In the genomic region with DNA sequence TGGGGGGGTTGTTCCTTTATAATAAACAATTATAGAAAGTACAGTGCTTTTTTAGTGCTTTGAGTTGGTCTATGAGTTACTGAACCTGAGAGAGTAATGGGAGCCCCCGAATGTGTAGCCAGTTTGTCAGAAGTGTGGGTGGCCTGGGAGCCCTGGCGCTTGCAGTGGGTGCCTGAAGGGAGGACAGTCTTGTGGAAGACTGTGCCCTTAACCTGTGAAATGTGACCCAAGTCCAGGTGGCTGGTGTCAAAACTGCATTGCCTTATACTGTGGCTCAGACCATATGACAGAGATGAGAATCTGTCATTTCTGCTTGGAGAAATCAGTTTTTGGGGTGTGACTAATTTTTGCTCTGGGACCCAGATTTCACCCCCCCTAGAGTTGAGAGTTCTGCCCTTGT, we compare ENCODE assay signal across 17 cellular contexts. TPM values are rescaled to one million over a fixed set of nuclear protein-coding genes. Genes with fewer than 3 reads are reported as not detected.
DNase-seq lines count a peak whose midpoint lies in the region; ATAC-seq and TF ChIP-seq lines count a peak whose summit lies in the region.
"Had no signal": no experiment of that assay in that cellular context is flagged by ENCODE, and none has a peak within 500 bp of the region (broad histone marks: within the 10 kb centered on the region; RNA-seq: fewer than 3 reads in every experiment).

No MANE protein-coding gene starts in this region.

- no peaks in the 10 kb centered on the region for H3K27me3 ChIP-seq in GM23338 (ENCODE audit: insufficient read depth)

- peaks cover 11% of the 10 kb centered on the region for H3K36me3 Mint-ChIP-seq in activated CD4-positive, alpha-beta memory T cell treated with anti-CD3 and anti-CD28 coated beads for 36 hours
- H3K36me3 Mint-ChIP-seq in naive B cell (peaks cover 13 to 15% of the 10 kb centered on the region in 2 donors), GM23338 (ENCODE audit: low read depth) (peaks cover 9% of the 10 kb centered on the region; the same call in 2 of the 3 replicates)

- H3K27ac Mint-ChIP-seq in activated CD4-positive, alpha-beta memory T cell treated with anti-CD3 and anti-CD28 coated beads for 36 hours = peak overlapping the region; percentile 74
- H3K27ac Mint-ChIP-seq in naive B cell = peak overlapping the region; percentile 85 to 98 (median 96)
- no peak overlapping the region for H3K27ac Mint-ChIP-seq in GM23338
- H3K27ac Mint-ChIP-seq: H9 had no signal

- POLR2A ChIA-PET in activated CD4-positive, alpha-beta memory T cell treated with anti-CD3 and anti-CD28 coated beads for 36 hours (lab: Charles Lee) = interaction anchor here (0.7 to 1.7 kb wide), 6 partner anchors 24 to 111 kb away, joined by 3 to 5 read pairs (median 4); a partner anchor contains a TSS

- peak; percentile 7 for DNase-seq in stimulated activated CD4-positive, alpha-beta T cell treated with anti-CD3 and anti-CD28 coated beads, Interleukin-1b, Interleukin-23, amount 100 ng/mL, for 48 hours
- no peak for DNase-seq in stimulated activated CD4-positive, alpha-beta T cell treated with anti-CD3 and anti-CD28 coated beads, Interleukin-12 subunit alpha, Interleukin-12 subunit beta, amount 100 ng/mL, for 4 hours
- no peak for DNase-seq in activated CD4-positive, alpha-beta memory T cell treated with anti-CD3 and anti-CD28 coated beads for 36 hours
- DNase-seq in naive B cell (no peak), COR-L47 (lab: John Stamatoyannopoulos, UW) (no peak), GM23338 (ENCODE audit: low spot score) (no peak)
- DNase-seq: activated T-cell treated with anti-CD3 and anti-CD28 coated beads for 4 hours, amniotic stem cell, GF-D8, H9, heart left ventricle, Karpas-422, mesenchymal stem cell, SHP77 treated with DMSO at 0.1 percent for 48 hours had no signal

- no peaks in the 10 kb centered on the region for H3F3A ChIP-seq in GM23338 (replicated peaks; ENCODE audit: low read depth)

- intact Hi-C loops in activated CD4-positive, alpha-beta memory T cell treated with anti-CD3 and anti-CD28 coated beads for 36 hours (cut with micrococcal nuclease) = loop anchor here (1.0 to 5.0 kb wide), 3 partner anchors 25 to 175 kb away; no protein-coding TSS in a partner anchor

- H3K4me3 Mint-ChIP-seq in activated CD4-positive, alpha-beta memory T cell treated with anti-CD3 and anti-CD28 coated beads for 36 hours = no peak overlapping the region
- peak overlapping the region in 7 of 8 donors; percentile 22 to 82 (median 48) for H3K4me3 Mint-ChIP-seq in naive B cell
- H3K4me3 Mint-ChIP-seq in GM23338 = no peak overlapping the region
- H3K4me3 Mint-ChIP-seq: H9, neural crest cell had no signal

- no peak for TF ChIP-seq CTCF in GM23338 (conservative IDR thresholded peaks at IDR 0.05; ENCODE audit: low read depth in 2 of 2)

- H3K9me2 ChIP-seq in GM23338 (ENCODE audit: insufficient read depth) = 0 out of 2 replicates have a peak, but pooled peaks cover 7% of the 10 kb centered on the region

- H3K4me2 ChIP-seq in GM23338 = no peak overlapping the region

- no peaks in the 10 kb centered on the region for H3K79me2 ChIP-seq in GM23338 (replicated peaks; ENCODE audit: insufficient read depth)

- H3K9me3 Mint-ChIP-seq in activated CD4-positive, alpha-beta memory T cell treated with anti-CD3 and anti-CD28 coated beads for 36 hours = peaks cover 15% of the 10 kb centered on the region
- H3K9me3 Mint-ChIP-seq in naive B cell = peaks cover 5 to 17% (median 9%) of the 10 kb centered on the region in 7 donors
- H3K9me3 Mint-ChIP-seq in GM23338 = peaks cover 19% of the 10 kb centered on the region

- no peak overlapping the region for H2AFZ ChIP-seq in GM23338

- no peaks in the 10 kb centered on the region for H3K4me1 ChIP-seq in GM23338 (ENCODE audit: insufficient read depth)

- H3K27ac ChIP-seq in GM23338 (ENCODE audit: low read depth) = no peak overlapping the region
- H3K27ac ChIP-seq: heart left ventricle had no signal

- no peaks in the 10 kb centered on the region for H3K27me3 Mint-ChIP-seq in activated CD4-positive, alpha-beta memory T cell treated with anti-CD3 and anti-CD28 coated beads for 36 hours
- no peaks in the 10 kb centered on the region for H3K27me3 Mint-ChIP-seq in naive B cell
- peaks cover 13% of the 10 kb centered on the region for H3K27me3 Mint-ChIP-seq in GM23338 (ENCODE audit: insufficient read depth, low read depth, poor library complexity)

- no peaks in the 10 kb centered on the region for H3K36me3 ChIP-seq in GM23338 (ENCODE audit: insufficient read depth)
- H3K36me3 ChIP-seq: heart left ventricle had no signal

- no peak overlapping the region for H3K4me3 ChIP-seq in GM23338
- H3K4me3 ChIP-seq: heart left ventricle had no signal

- peaks cover 71% of the 10 kb centered on the region for H3K4me1 Mint-ChIP-seq in activated CD4-positive, alpha-beta memory T cell treated with anti-CD3 and anti-CD28 coated beads for 36 hours (ENCODE audit: low read depth)
- H3K4me1 Mint-ChIP-seq in naive B cell (peaks cover 54 to 66% (median 62%) of the 10 kb centered on the region in 3 donors), GM23338 (peaks cover 14% of the 10 kb centered on the region)

- peak in 1 of 2 donors; percentile 9 for ATAC-seq in naive B cell (ENCODE audit: low read depth in 2 of 2)
- no peak for ATAC-seq in GM21526 (IDR thresholded peaks at IDR 0.05; ENCODE audit: low FRiP score, unreplicated experiment)
- no peak for ATAC-seq in GM19395 (IDR thresholded peaks at IDR 0.05; ENCODE audit: unreplicated experiment)
- no peak for ATAC-seq in GM23338

- CTCF ChIA-PET in activated CD4-positive, alpha-beta memory T cell treated with anti-CD3 and anti-CD28 coated beads for 36 hours (lab: Charles Lee) = interaction anchor here (0.9 to 5.8 kb wide), 10 partner anchors 8 to 202 kb away, joined by 3 to 73 read pairs (median 18); a partner anchor contains a TSS

- no peaks in the 10 kb centered on the region for H4K20me1 ChIP-seq in GM23338 (replicated peaks; ENCODE audit: insufficient read depth)

TF ChIP-seq in GM23338, 12 proteins besides CTCF, POLR2A, EP300 and RAD21:
- no peak for TF ChIP-seq EZH2 (IDR thresholded peaks at IDR 0.05; ENCODE audit: low read depth, unreplicated experiment)

RNA-seq across cellular contexts. Expression of a gene that starts 23.9 kb away (rescaled TPM):
- total RNA-seq in activated CD4-positive, alpha-beta memory T cell treated with anti-CD3 and anti-CD28 coated beads for 36 hours = 100 to 1,000 TPM; 107 to 108 TPM
- 10 to 100 TPM in 5 of 6 donors, 1 to 10 TPM in 1; 9.4 to 55.3 (median 17.5) TPM for polyA plus RNA-seq in naive B cell (ENCODE audit: low read depth in 6 of 6)
- 29.0 and 32.9 TPM in 2 replicates for total RNA-seq in GM23338 (2014; rRNA removed; shearing (Covaris generic))
- polyA plus RNA-seq in GM23338 (2016; fragmentation: Nextera tagmentation; extraction: Ambion mirVana) = 17.7 and 19.0 TPM in 2 replicates

Comparison
In these comparisons a context has a peak if more than half of its experiments do, and no peak if none do; other contexts are left out.
1. H3K4me3 Mint-ChIP-seq: peak in naive B cell (7 of 8); none in activated CD4-positive, alpha-beta memory T cell treated with anti-CD3 and anti-CD28 coated beads for 36 hours (single experiment) and GM23338 (single experiment).